Comparison of ENCODE assay signal across 8 cellular contexts in genomic region chr9:99498979-99499378, GRCh38.
DNase-seq lines count a peak whose midpoint lies in the region; ATAC-seq and TF ChIP-seq lines count a peak whose summit lies in the region.
"Not testable (repeated sequence)": the region's sequence is repeated elsewhere in the genome, so short reads cannot be mapped to it uniquely, and the experiment has no call there.

No MANE protein-coding gene starts in this region.

- not testable (repeated sequence) for H3K9me3 ChIP-seq in HUES6 (ENCODE audit: control insufficient read depth, insufficient read depth, low read depth, low read length); RWPE2 (ENCODE audit: severe bottlenecking); parathyroid adenoma (ENCODE audit: control insufficient read depth, low read length)
- H3K9me3 ChIP-seq in endodermal cell (ENCODE audit: control insufficient read depth, low read length) = peaks cover 16% of the 10 kb centered on the region

- peak overlapping the region; percentile 53; the same call in 2 of the 3 replicates for H3K4me3 Mint-ChIP-seq in GM23338
- peak overlapping the region; percentile 41 for H3K4me3 Mint-ChIP-seq in endodermal cell
- H3K4me3 Mint-ChIP-seq in mesothelial cell of epicardium = peak overlapping the region; percentile 43
- H3K4me3 Mint-ChIP-seq in neural crest cell = peak overlapping the region; percentile 72
- peak overlapping the region; percentile 65 for H3K4me3 Mint-ChIP-seq in type B pancreatic cell

- peak overlapping the region; percentile 45; the same call in 1 of the 2 replicates for H3K4me3 ChIP-seq in GM23338
- H3K4me3 ChIP-seq in HUES6 (ENCODE audit: low read depth, low read length) = peak overlapping the region; percentile 20; the same call in 1 of the 2 replicates
- peak overlapping the region; percentile 18 for H3K4me3 ChIP-seq in RWPE2 (ENCODE audit: severe bottlenecking)
- H3K4me3 ChIP-seq in endodermal cell (ENCODE audit: low read length); parathyroid adenoma (ENCODE audit: low read depth, low read length): not testable (repeated sequence)

- H3K9me3 Mint-ChIP-seq in GM23338 = peaks cover 10% of the 10 kb centered on the region
- peaks cover 15% of the 10 kb centered on the region for H3K9me3 Mint-ChIP-seq in endodermal cell
- H3K9me3 Mint-ChIP-seq in mesothelial cell of epicardium, neural crest cell, type B pancreatic cell: not testable (repeated sequence)

- H2AFZ ChIP-seq in GM23338 = not testable (repeated sequence)
- peak overlapping the region; percentile 58 for H2AFZ ChIP-seq in parathyroid adenoma

- H3K27ac Mint-ChIP-seq in GM23338; endodermal cell; mesothelial cell of epicardium; neural crest cell (ENCODE audit: unreplicated experiment); type B pancreatic cell: not testable (repeated sequence)

- H3K27me3 Mint-ChIP-seq in GM23338 (ENCODE audit: insufficient read depth, low read depth, poor library complexity); endodermal cell (ENCODE audit: insufficient read depth); mesothelial cell of epicardium (ENCODE audit: low read depth); neural crest cell (ENCODE audit: low read depth); type B pancreatic cell: not testable (repeated sequence)

- H3F3A ChIP-seq in GM23338 (replicated peaks; ENCODE audit: low read depth) = not testable (repeated sequence)

- not testable (repeated sequence) for H3K36me3 ChIP-seq in GM23338 (ENCODE audit: insufficient read depth); HUES6 (ENCODE audit: control insufficient read depth, insufficient read depth, low read length); RWPE2 (ENCODE audit: low read depth); endodermal cell (ENCODE audit: control insufficient read depth, insufficient read depth, low read length); parathyroid adenoma (ENCODE audit: control insufficient read depth, insufficient read depth, low read length)

- peak overlapping the region; percentile 43; the same call in 1 of the 2 replicates for H3K4me2 ChIP-seq in GM23338
- H3K4me2 ChIP-seq in parathyroid adenoma (ENCODE audit: low read length) = not testable (repeated sequence)

- TF ChIP-seq CTCF in GM23338 (conservative IDR thresholded peaks at IDR 0.05; ENCODE audit: low read depth in 2 of 2); RWPE2 (IDR thresholded peaks at IDR 0.05; ENCODE audit: poor library complexity, severe bottlenecking); endodermal cell (conservative IDR thresholded peaks at IDR 0.05); mesothelial cell of epicardium (IDR thresholded peaks at IDR 0.05; ENCODE audit: unreplicated experiment); neural crest cell (conservative IDR thresholded peaks at IDR 0.05); parathyroid adenoma (IDR thresholded peaks at IDR 0.05); type B pancreatic cell (conservative IDR thresholded peaks at IDR 0.05): not testable (repeated sequence)

- not testable (repeated sequence) for H3K27ac ChIP-seq in GM23338 (ENCODE audit: low read depth); HUES6 (ENCODE audit: low read depth, low read length); RWPE2 (ENCODE audit: poor library complexity, severe bottlenecking); endodermal cell (ENCODE audit: low read depth, low read length); parathyroid adenoma

- H3K79me2 ChIP-seq in GM23338 (replicated peaks; ENCODE audit: insufficient read depth); parathyroid adenoma: not testable (repeated sequence)

- H3K36me3 Mint-ChIP-seq in GM23338 (ENCODE audit: low read depth); endodermal cell (ENCODE audit: low read depth); mesothelial cell of epicardium; neural crest cell (ENCODE audit: low read depth); type B pancreatic cell: not testable (repeated sequence)

- not testable (repeated sequence) for H3K9me2 ChIP-seq in GM23338 (ENCODE audit: insufficient read depth)

- not testable (repeated sequence) for H3K27me3 ChIP-seq in GM23338 (ENCODE audit: insufficient read depth); HUES6 (ENCODE audit: control insufficient read depth, insufficient read depth, low read length); RWPE2 (ENCODE audit: insufficient read depth, poor library complexity, severe bottlenecking); endodermal cell (ENCODE audit: control insufficient read depth, insufficient read depth, low read length, poor library complexity, severe bottlenecking); parathyroid adenoma (ENCODE audit: control insufficient read depth, insufficient read depth, low read length)

- 38% methylated on average over 13 of the region's 16 CpGs; no CpG with 5 or more reads in 1 of the 2 experiments for WGBS in endodermal cell (ENCODE audit: insufficient coverage in 1 of 2, insufficient read length in 1 of 2), 2 experiments

- H3K4me1 Mint-ChIP-seq in GM23338; endodermal cell; mesothelial cell of epicardium; type B pancreatic cell (ENCODE audit: unreplicated experiment): not testable (repeated sequence)
- H3K4me1 Mint-ChIP-seq in neural crest cell = peaks cover 15% of the 10 kb centered on the region

- not testable (repeated sequence) for DNase-seq in GM23338 (ENCODE audit: low spot score); RWPE2 (ENCODE audit: low spot score); endodermal cell; mesothelial cell of epicardium (ENCODE audit: low spot score in 2 of 2, unreplicated experiment in 2 of 2); neural crest cell (ENCODE audit: low read depth, low spot score); type B pancreatic cell (ENCODE audit: extremely low spot score, unreplicated experiment)

- ATAC-seq in GM23338; RWPE2 (ENCODE audit: low read depth): not testable (repeated sequence)

- H4K20me1 ChIP-seq in GM23338 (replicated peaks; ENCODE audit: insufficient read depth) = not testable (repeated sequence)

- not testable (repeated sequence) for H3K9ac ChIP-seq in HUES6 (ENCODE audit: low read length); endodermal cell (ENCODE audit: extremely low read depth, low read length, poor library complexity, severe bottlenecking); parathyroid adenoma

- H3K4me1 ChIP-seq in GM23338 (ENCODE audit: insufficient read depth); HUES6 (ENCODE audit: control insufficient read depth, insufficient read depth, low read length); RWPE2 (ENCODE audit: insufficient read depth, poor library complexity, severe bottlenecking); endodermal cell (ENCODE audit: control insufficient read depth, insufficient read depth, low read length); parathyroid adenoma: not testable (repeated sequence)
